In the genomic region with DNA sequence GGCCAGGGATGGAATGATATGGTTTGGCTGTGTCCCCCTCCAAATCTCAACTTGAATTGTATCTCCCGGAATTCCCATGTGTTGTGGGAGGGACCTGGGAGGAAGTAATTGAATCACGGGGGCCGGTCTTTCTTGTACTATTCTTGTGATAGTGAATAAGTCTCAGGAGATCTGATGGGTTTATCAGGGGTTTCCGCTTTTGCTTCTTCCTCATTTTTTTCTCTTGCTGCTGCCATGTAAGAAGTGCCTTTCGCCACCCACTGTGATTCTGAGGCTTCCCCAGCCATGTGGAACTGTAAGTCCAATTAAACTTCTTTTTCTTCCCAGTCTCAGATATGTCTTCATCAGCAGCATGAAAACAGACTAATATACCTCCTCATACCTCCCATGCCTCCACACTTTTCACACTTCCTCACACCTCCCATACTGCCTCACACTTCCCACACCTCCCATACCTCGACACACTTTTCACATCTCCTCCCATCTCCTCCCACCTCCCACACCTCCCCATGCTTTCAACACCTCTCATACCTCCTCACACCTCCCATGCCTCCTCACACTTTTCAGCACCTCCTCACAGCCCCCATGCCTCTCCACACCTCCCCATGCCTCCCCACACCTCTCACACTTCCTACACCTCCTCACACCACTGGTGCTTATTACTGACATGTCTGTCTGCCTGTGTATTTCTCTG, we compare ENCODE assay signal across 12 cellular contexts. TPM values are rescaled to one million over a fixed set of nuclear protein-coding genes. Genes with fewer than 3 reads are reported as not detected.
DNase-seq lines count a peak whose midpoint lies in the region; ATAC-seq and TF ChIP-seq lines count a peak whose summit lies in the region.
"Had no signal": no experiment of that assay in that cellular context is flagged by ENCODE, and none has a peak within 500 bp of the region (broad histone marks: within the 10 kb centered on the region; RNA-seq: fewer than 3 reads in every experiment).

No MANE protein-coding gene starts in this region.

- no peak overlapping the region for H3K4me3 ChIP-seq in naive thymus-derived CD4-positive, alpha-beta T cell (ENCODE audit: low read length)
- H3K4me3 ChIP-seq: ascending aorta, GM23248 had no signal

- ATAC-seq in central memory CD8-positive, alpha-beta T cell (replicated peaks; ENCODE audit: extremely low read depth, poor library complexity, severe bottlenecking) = peak; percentile 54
- ATAC-seq in naive thymus-derived CD4-positive, alpha-beta T cell = peak; percentile 54
- no peak for ATAC-seq in HG02678 (IDR thresholded peaks at IDR 0.05; ENCODE audit: unreplicated experiment)
- no peak for ATAC-seq in HG02759 (IDR thresholded peaks at IDR 0.05; ENCODE audit: unreplicated experiment)

- H3K27ac ChIP-seq in naive thymus-derived CD4-positive, alpha-beta T cell (ENCODE audit: low read depth, low read length) = no peak overlapping the region
- H3K27ac ChIP-seq: ascending aorta, GM23248 had no signal

- peak overlapping the region; percentile 6 for H3K4me3 Mint-ChIP-seq in central memory CD8-positive, alpha-beta T cell
- H3K4me3 Mint-ChIP-seq in naive thymus-derived CD4-positive, alpha-beta T cell = no peak overlapping the region
- H3K4me3 Mint-ChIP-seq: CD4-positive, alpha-beta T cell had no signal

- peaks cover 71% of the 10 kb centered on the region for H3K4me1 Mint-ChIP-seq in central memory CD8-positive, alpha-beta T cell
- peaks cover 0 to 19% (median 3%) of the 10 kb centered on the region in 7 donors for H3K4me1 Mint-ChIP-seq in naive thymus-derived CD4-positive, alpha-beta T cell

- peaks cover 21% of the 10 kb centered on the region for H3K36me3 Mint-ChIP-seq in central memory CD8-positive, alpha-beta T cell (ENCODE audit: insufficient read depth)
- H3K36me3 Mint-ChIP-seq in naive thymus-derived CD4-positive, alpha-beta T cell = peaks cover 15 to 35% (median 32%) of the 10 kb centered on the region in 5 donors

- no peaks in the 10 kb centered on the region for H3K27me3 ChIP-seq in naive thymus-derived CD4-positive, alpha-beta T cell (ENCODE audit: control insufficient read depth in 2 of 2, insufficient read depth in 2 of 2, low read length in 2 of 2)
- H3K27me3 ChIP-seq: ascending aorta had no signal

- intact Hi-C loops in naive thymus-derived CD4-positive, alpha-beta T cell (cut with micrococcal nuclease) = no loop called here

- H3K27me3 Mint-ChIP-seq in central memory CD8-positive, alpha-beta T cell = no peaks in the 10 kb centered on the region
- no peaks in the 10 kb centered on the region for H3K27me3 Mint-ChIP-seq in naive thymus-derived CD4-positive, alpha-beta T cell
- H3K27me3 Mint-ChIP-seq: CD4-positive, alpha-beta T cell had no signal

- CTCF ChIA-PET in naive thymus-derived CD4-positive, alpha-beta T cell (lab: Charles Lee) = no interaction called here

- peaks cover 18% of the 10 kb centered on the region for H3K9me3 Mint-ChIP-seq in central memory CD8-positive, alpha-beta T cell
- peaks cover 8 to 32% (median 19%) of the 10 kb centered on the region in 11 donors for H3K9me3 Mint-ChIP-seq in naive thymus-derived CD4-positive, alpha-beta T cell

- H3K9me3 ChIP-seq in naive thymus-derived CD4-positive, alpha-beta T cell (ENCODE audit: control insufficient read depth in 2 of 3, low read length in 3 of 3) = peaks cover 0 to 17% (median 0%) of the 10 kb centered on the region in 3 experiments

- peak overlapping the region; percentile 56 for H3K27ac Mint-ChIP-seq in central memory CD8-positive, alpha-beta T cell (ENCODE audit: low read depth)
- no peak overlapping the region for H3K27ac Mint-ChIP-seq in naive thymus-derived CD4-positive, alpha-beta T cell
- H3K27ac Mint-ChIP-seq: CD4-positive, alpha-beta T cell had no signal

- POLR2A ChIA-PET in naive thymus-derived CD4-positive, alpha-beta T cell (lab: Charles Lee) = no interaction called here

- H3K36me3 ChIP-seq in naive thymus-derived CD4-positive, alpha-beta T cell (ENCODE audit: control insufficient read depth in 2 of 3, insufficient read depth in 3 of 3, low read length in 3 of 3) = no peaks in the 10 kb centered on the region
- H3K36me3 ChIP-seq: ascending aorta had no signal

- TF ChIP-seq CTCF in GM13976 (IDR thresholded peaks at IDR 0.05; ENCODE audit: borderline replicate concordance, control extremely low read depth, extremely low read depth, insufficient read depth, missing control alignments) = no peak

- in situ Hi-C loops in GM13976 (cut with MboI; ENCODE audit: low sequenced_read_pairs, unreplicated experiment) = no loop called here

- peaks cover 0 to 17% of the 10 kb centered on the region in 2 donors for H3K4me1 ChIP-seq in naive thymus-derived CD4-positive, alpha-beta T cell (ENCODE audit: control insufficient read depth in 2 of 2, insufficient read depth in 2 of 2, low read length in 2 of 2)
- H3K4me1 ChIP-seq: ascending aorta had no signal

- DNase-seq in CD1c-positive myeloid dendritic cell (ENCODE audit: extremely low spot score) (peak; percentile 42), GM13976 (ENCODE audit: low spot score) (peak; percentile 50), epidermal melanocyte (ENCODE audit: insufficient read length, low spot score) (no peak)
- DNase-seq in central memory CD8-positive, alpha-beta T cell (ENCODE audit: low spot score in 2 of 2) = no peak
- no peak for DNase-seq in naive thymus-derived CD4-positive, alpha-beta T cell
- DNase-seq: GM23248, NCI-H2107, SHP77 had no signal

RNA-seq across cellular contexts. Expression of gene GPR137B, which starts 21.3 kb away (rescaled TPM):
- total RNA-seq in naive thymus-derived CD4-positive, alpha-beta T cell = 10 to 100 TPM in 1 of 5 experiments, 1 to 10 TPM in 4; 6.4 to 15.3 (median 7.0) TPM
- polyA plus RNA-seq in naive thymus-derived CD4-positive, alpha-beta T cell = 1 to 10 TPM; 2.8 to 3.9 TPM

Comparison
In these comparisons a context has a peak if more than half of its experiments do, and no peak if none do; other contexts are left out.
1. DNase-seq: peak in CD1c-positive myeloid dendritic cell (single experiment) and GM13976 (single experiment); none in central memory CD8-positive, alpha-beta T cell (0 of 2), naive thymus-derived CD4-positive, alpha-beta T cell (0 of 9) and epidermal melanocyte (single experiment).
2. ATAC-seq: peak in central memory CD8-positive, alpha-beta T cell (single experiment) and naive thymus-derived CD4-positive, alpha-beta T cell (single experiment); none in HG02678 (single experiment) and HG02759 (single experiment).